In genomic region chr9:120625222-120625621, GRCh38 we compare ENCODE assay signal across 17 cellular contexts. TPM values are rescaled to one million over a fixed set of nuclear protein-coding genes. Genes with fewer than 3 reads are reported as not detected.
DNase-seq lines count a peak whose midpoint lies in the region; ATAC-seq and TF ChIP-seq lines count a peak whose summit lies in the region.
"Had no signal": no experiment of that assay in that cellular context is flagged by ENCODE, and none has a peak within 500 bp of the region (broad histone marks: within the 10 kb centered on the region; RNA-seq: fewer than 3 reads in every experiment).

No MANE protein-coding gene starts in this region.

- H3K36me3 Mint-ChIP-seq in CD14-positive monocyte: peaks cover 32 to 64% of the 10 kb centered on the region in 2 donors
- peaks cover 0 to 10% (median 0%) of the 10 kb centered on the region in 5 donors for H3K36me3 Mint-ChIP-seq in naive thymus-derived CD4-positive, alpha-beta T cell
- H3K36me3 Mint-ChIP-seq: naive B cell had no signal

- H3K27ac ChIP-seq in VCaP: peak overlapping the region; percentile 2; the same call in 1 of the 2 replicates
- H3K27ac ChIP-seq in naive thymus-derived CD4-positive, alpha-beta T cell (ENCODE audit: low read depth, low read length): no peak overlapping the region
- H3K27ac ChIP-seq: ascending aorta had no signal

- no peaks in the 10 kb centered on the region for H3K27me3 Mint-ChIP-seq in CD14-positive monocyte (ENCODE audit: low read depth in 3 of 3)
- H3K27me3 Mint-ChIP-seq in naive thymus-derived CD4-positive, alpha-beta T cell: no peaks in the 10 kb centered on the region
- H3K27me3 Mint-ChIP-seq: B cell; effector memory CD8-positive, alpha-beta T cell; naive B cell had no signal

- POLR2A ChIA-PET in naive thymus-derived CD4-positive, alpha-beta T cell (lab: Charles Lee): no interaction called here

- no peaks in the 10 kb centered on the region for H3K4me1 ChIP-seq in naive thymus-derived CD4-positive, alpha-beta T cell (ENCODE audit: control insufficient read depth in 2 of 2, insufficient read depth in 2 of 2, low read length in 2 of 2)
- H3K4me1 ChIP-seq: ascending aorta had no signal

- no peak for DNase-seq in CD14-positive monocyte (ENCODE audit: low spot score)
- DNase-seq in HFF-Myc (ENCODE audit: extremely low read depth, low read depth): peak; percentile 14
- peak; percentile 49 for DNase-seq in fibroblast of the aortic adventitia (ENCODE audit: low read depth)
- DNase-seq in naive thymus-derived CD4-positive, alpha-beta T cell: no peak
- no peak for DNase-seq in NCI-H1930 (lab: John Stamatoyannopoulos, UW)
- DNase-seq in amniotic stem cell (lab: John Stamatoyannopoulos, UW): no peak
- DNase-seq: DND-41; effector memory CD8-positive, alpha-beta T cell; left cardiac atrium; naive B cell; NCI-H526; right cardiac atrium; stimulated activated CD4-positive, alpha-beta T cell treated with anti-CD3 and anti-CD28 coated beads, Interleukin-2, amount 100 ng/mL, for 48 hours had no signal

- H3K27me3 ChIP-seq in naive thymus-derived CD4-positive, alpha-beta T cell (ENCODE audit: control insufficient read depth in 2 of 2, insufficient read depth in 2 of 2, low read length in 2 of 2): no peaks in the 10 kb centered on the region
- H3K27me3 ChIP-seq: ascending aorta had no signal

- no peak for ATAC-seq in HG02981 (IDR thresholded peaks at IDR 0.05; ENCODE audit: unreplicated experiment)
- ATAC-seq in naive thymus-derived CD4-positive, alpha-beta T cell: no peak
- ATAC-seq: effector memory CD8-positive, alpha-beta T cell had no signal

- H3K36me3 ChIP-seq in naive thymus-derived CD4-positive, alpha-beta T cell (ENCODE audit: control insufficient read depth in 2 of 3, insufficient read depth in 3 of 3, low read length in 3 of 3): no peaks in the 10 kb centered on the region
- H3K36me3 ChIP-seq: ascending aorta had no signal

- no peak overlapping the region for H3K4me3 Mint-ChIP-seq in CD14-positive monocyte
- H3K4me3 Mint-ChIP-seq in naive thymus-derived CD4-positive, alpha-beta T cell: no peak overlapping the region
- H3K4me3 Mint-ChIP-seq: B cell; effector memory CD8-positive, alpha-beta T cell; naive B cell had no signal

- H3K4me3 ChIP-seq in HFF-Myc (replicated peaks; ENCODE audit: low read depth, low read length) (no peak overlapping the region), fibroblast of the aortic adventitia (ENCODE audit: low read depth, low read length) (no peak overlapping the region)
- no peak overlapping the region for H3K4me3 ChIP-seq in naive thymus-derived CD4-positive, alpha-beta T cell (ENCODE audit: low read length)
- H3K4me3 ChIP-seq: ascending aorta had no signal

- no peaks in the 10 kb centered on the region for H3K9me3 Mint-ChIP-seq in CD14-positive monocyte
- no peaks in the 10 kb centered on the region for H3K9me3 Mint-ChIP-seq in naive thymus-derived CD4-positive, alpha-beta T cell
- H3K9me3 Mint-ChIP-seq: effector memory CD8-positive, alpha-beta T cell; naive B cell had no signal

- H3K4me1 Mint-ChIP-seq in CD14-positive monocyte: peaks cover 30% of the 10 kb centered on the region
- H3K4me1 Mint-ChIP-seq in naive thymus-derived CD4-positive, alpha-beta T cell: peaks cover 0 to 3% (median 1%) of the 10 kb centered on the region in 7 donors
- H3K4me1 Mint-ChIP-seq: B cell, naive B cell had no signal

- H3K27ac Mint-ChIP-seq in CD14-positive monocyte: peak overlapping the region; percentile 63 to 83 (median 81)
- H3K27ac Mint-ChIP-seq in naive thymus-derived CD4-positive, alpha-beta T cell: no peak overlapping the region
- H3K27ac Mint-ChIP-seq: B cell had no signal

- H3K9me3 ChIP-seq in naive thymus-derived CD4-positive, alpha-beta T cell (ENCODE audit: control insufficient read depth in 2 of 3, low read length in 3 of 3): no peaks in the 10 kb centered on the region
- H3K9me3 ChIP-seq: ascending aorta had no signal

- CTCF ChIA-PET in naive thymus-derived CD4-positive, alpha-beta T cell (lab: Charles Lee): no interaction called here

- intact Hi-C loops in CD14-positive monocyte (cut with micrococcal nuclease): no loop called here
- intact Hi-C loops in naive thymus-derived CD4-positive, alpha-beta T cell (cut with micrococcal nuclease): no loop called here

- no peak for TF ChIP-seq CTCF in CD14-positive monocyte (IDR thresholded peaks at IDR 0.05)
- no peak for TF ChIP-seq CTCF in HFF-Myc (IDR thresholded peaks at IDR 0.05; ENCODE audit: low read depth, low read length, missing control alignments)
- TF ChIP-seq CTCF in VCaP (conservative IDR thresholded peaks at IDR 0.05): no peak
- TF ChIP-seq CTCF in fibroblast of the aortic adventitia (IDR thresholded peaks at IDR 0.05; ENCODE audit: insufficient read depth, low read length): no peak

RNA-seq across cellular contexts. Expression of gene CDK5RAP2, which starts 45.3 kb away (rescaled TPM):
- 1 to 10 TPM; 2.0 to 6.1 TPM for polyA plus RNA-seq in CD14-positive monocyte
- total RNA-seq in fibroblast of the aortic adventitia (ENCODE audit: low replicate concordance): 36.8 and 66.6 TPM in 2 replicates
- 10 to 100 TPM; 62.2 to 98.1 (median 78.1) TPM for total RNA-seq in naive thymus-derived CD4-positive, alpha-beta T cell
- 10 to 100 TPM; 23.7 to 39.9 TPM for polyA plus RNA-seq in naive thymus-derived CD4-positive, alpha-beta T cell

Comparison
In these comparisons a context has a peak if more than half of its experiments do, and no peak if none do; other contexts are left out.
1. DNase-seq: peak in HFF-Myc (single experiment) and fibroblast of the aortic adventitia (single experiment); none in CD14-positive monocyte (single experiment), naive thymus-derived CD4-positive, alpha-beta T cell (0 of 9), NCI-H1930 (0 of 2) and amniotic stem cell (single experiment).
2. H3K27ac Mint-ChIP-seq: peak in CD14-positive monocyte (7 of 7); none in naive thymus-derived CD4-positive, alpha-beta T cell (0 of 9).